Comparison of ENCODE assay signal across 13 cellular contexts in the genomic region with DNA sequence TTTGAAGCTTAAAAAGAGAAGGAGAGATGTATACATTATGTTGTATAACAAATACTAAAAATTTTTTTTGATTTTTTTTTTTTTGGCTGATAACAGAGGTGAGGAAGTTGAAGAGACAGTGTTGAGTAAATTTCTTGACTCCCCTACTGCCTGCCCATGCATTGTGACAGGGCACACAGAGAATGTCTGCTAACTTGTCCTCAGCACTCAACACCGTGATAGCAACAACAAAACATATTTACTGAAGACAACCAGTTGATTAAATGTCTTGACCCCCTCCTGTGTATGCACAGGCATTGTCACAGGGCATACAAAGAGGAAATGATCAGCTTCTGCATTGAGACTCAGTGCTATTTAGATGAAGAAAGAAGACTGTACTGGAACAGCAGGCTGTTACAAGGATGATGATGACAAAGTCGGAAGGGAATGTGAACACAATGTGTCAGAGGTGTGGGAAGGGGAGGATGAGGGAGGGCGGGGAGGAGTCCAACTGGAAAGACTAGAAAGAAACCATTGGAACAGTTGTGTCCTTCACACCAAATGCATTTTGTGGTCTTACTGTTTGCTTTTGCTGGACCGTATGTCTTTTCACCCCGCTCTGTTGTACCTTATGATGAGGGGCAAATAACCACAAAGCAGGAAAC.
DNase-seq lines count a peak whose midpoint lies in the region; ATAC-seq and TF ChIP-seq lines count a peak whose summit lies in the region.
"Had no signal": no experiment of that assay in that cellular context is flagged by ENCODE, and none has a peak within 500 bp of the region (broad histone marks: within the 10 kb centered on the region; RNA-seq: fewer than 3 reads in every experiment).

No MANE protein-coding gene starts in this region.

- H3K36me3 Mint-ChIP-seq in mesothelial cell of epicardium = peaks cover 34% of the 10 kb centered on the region
- H3K36me3 Mint-ChIP-seq in activated CD4-positive, alpha-beta T cell treated with anti-CD3 and anti-CD28 coated beads, Interleukin-2, amount 10 ng/mL, durations not matched to agents 24 days and 14 days (ENCODE audit: low read depth) = peaks cover 32% of the 10 kb centered on the region

- H3K27ac ChIP-seq in epithelial cell of prostate = peak overlapping the region; percentile 84
- H3K27ac ChIP-seq: thoracic aorta had no signal

- TF ChIP-seq CTCF in mesothelial cell of epicardium (IDR thresholded peaks at IDR 0.05; ENCODE audit: unreplicated experiment) = no peak

- H3K27me3 Mint-ChIP-seq in mesothelial cell of epicardium (ENCODE audit: low read depth) = no peaks in the 10 kb centered on the region
- H3K27me3 Mint-ChIP-seq in activated CD4-positive, alpha-beta T cell treated with anti-CD3 and anti-CD28 coated beads, Interleukin-2, amount 10 ng/mL, durations not matched to agents 24 days and 14 days = no peaks in the 10 kb centered on the region

- no peak for ATAC-seq in HG02642 (IDR thresholded peaks at IDR 0.05; ENCODE audit: poor library complexity, unreplicated experiment)
- ATAC-seq in HG03108 (IDR thresholded peaks at IDR 0.05; ENCODE audit: unreplicated experiment) = no peak
- ATAC-seq: activated CD8-positive, alpha-beta T cell treated with anti-CD3 and anti-CD28 coated beads, Interleukin-2, amount 10 ng/mL, durations not matched to agents 7 days and 5 days had no signal

- intact Hi-C loops in activated CD4-positive, alpha-beta T cell treated with anti-CD3 and anti-CD28 coated beads, Interleukin-2, amount 10 ng/mL, durations not matched to agents 24 days and 14 days (cut with micrococcal nuclease) = no loop called here

- H3K4me1 Mint-ChIP-seq in mesothelial cell of epicardium = peaks cover 31% of the 10 kb centered on the region
- peaks cover 3% of the 10 kb centered on the region for H3K4me1 Mint-ChIP-seq in activated CD4-positive, alpha-beta T cell treated with anti-CD3 and anti-CD28 coated beads, Interleukin-2, amount 10 ng/mL, durations not matched to agents 24 days and 14 days

- H3K27ac Mint-ChIP-seq in mesothelial cell of epicardium = peak overlapping the region; percentile 55
- no peak overlapping the region for H3K27ac Mint-ChIP-seq in activated CD4-positive, alpha-beta T cell treated with anti-CD3 and anti-CD28 coated beads, Interleukin-2, amount 10 ng/mL, durations not matched to agents 24 days and 14 days
- H3K27ac Mint-ChIP-seq: activated CD8-positive, alpha-beta T cell treated with anti-CD3 and anti-CD28 coated beads, Interleukin-2, amount 10 ng/mL, durations not matched to agents 7 days and 5 days had no signal

- DNase-seq in EH (ENCODE audit: low read depth) = peak; percentile 90
- DNase-seq in NCI-H226 = peak; percentile 83
- DNase-seq in epithelial cell of prostate (ENCODE audit: low read depth, low spot score) = peak; percentile 88
- no peak for DNase-seq in mesothelial cell of epicardium (ENCODE audit: low spot score in 2 of 2, unreplicated experiment in 2 of 2)
- DNase-seq in activated CD4-positive, alpha-beta T cell treated with anti-CD3 and anti-CD28 coated beads, Interleukin-2, amount 10 ng/mL, durations not matched to agents 24 days and 14 days = no peak
- DNase-seq in SK-N-DZ (ENCODE audit: low spot score) = no peak
- DNase-seq: activated CD8-positive, alpha-beta T cell treated with anti-CD3 and anti-CD28 coated beads, Interleukin-2, amount 10 ng/mL, durations not matched to agents 7 days and 5 days; effector memory CD4-positive, alpha-beta T cell; H9; posterior cingulate gyrus had no signal

- peaks cover 8% of the 10 kb centered on the region for H3K9me3 Mint-ChIP-seq in mesothelial cell of epicardium
- H3K9me3 Mint-ChIP-seq in activated CD4-positive, alpha-beta T cell treated with anti-CD3 and anti-CD28 coated beads, Interleukin-2, amount 10 ng/mL, durations not matched to agents 24 days and 14 days = peaks cover 18% of the 10 kb centered on the region

- H3K4me3 Mint-ChIP-seq in mesothelial cell of epicardium = no peak overlapping the region
- H3K4me3 Mint-ChIP-seq in activated CD4-positive, alpha-beta T cell treated with anti-CD3 and anti-CD28 coated beads, Interleukin-2, amount 10 ng/mL, durations not matched to agents 24 days and 14 days = no peak overlapping the region
- H3K4me3 Mint-ChIP-seq: activated CD8-positive, alpha-beta T cell treated with anti-CD3 and anti-CD28 coated beads, Interleukin-2, amount 10 ng/mL, durations not matched to agents 7 days and 5 days; H9 had no signal

Comparison
In these comparisons a context has a peak if more than half of its experiments do, and no peak if none do; other contexts are left out.
1. DNase-seq: peak in EH (single experiment), NCI-H226 (single experiment) and epithelial cell of prostate (single experiment); none in mesothelial cell of epicardium (0 of 2), activated CD4-positive, alpha-beta T cell treated with anti-CD3 and anti-CD28 coated beads, Interleukin-2, amount 10 ng/mL, durations not matched to agents 24 days and 14 days (single experiment) and SK-N-DZ (single experiment).